9 cellular contexts compared by ENCODE assay signal in the genomic region with DNA sequence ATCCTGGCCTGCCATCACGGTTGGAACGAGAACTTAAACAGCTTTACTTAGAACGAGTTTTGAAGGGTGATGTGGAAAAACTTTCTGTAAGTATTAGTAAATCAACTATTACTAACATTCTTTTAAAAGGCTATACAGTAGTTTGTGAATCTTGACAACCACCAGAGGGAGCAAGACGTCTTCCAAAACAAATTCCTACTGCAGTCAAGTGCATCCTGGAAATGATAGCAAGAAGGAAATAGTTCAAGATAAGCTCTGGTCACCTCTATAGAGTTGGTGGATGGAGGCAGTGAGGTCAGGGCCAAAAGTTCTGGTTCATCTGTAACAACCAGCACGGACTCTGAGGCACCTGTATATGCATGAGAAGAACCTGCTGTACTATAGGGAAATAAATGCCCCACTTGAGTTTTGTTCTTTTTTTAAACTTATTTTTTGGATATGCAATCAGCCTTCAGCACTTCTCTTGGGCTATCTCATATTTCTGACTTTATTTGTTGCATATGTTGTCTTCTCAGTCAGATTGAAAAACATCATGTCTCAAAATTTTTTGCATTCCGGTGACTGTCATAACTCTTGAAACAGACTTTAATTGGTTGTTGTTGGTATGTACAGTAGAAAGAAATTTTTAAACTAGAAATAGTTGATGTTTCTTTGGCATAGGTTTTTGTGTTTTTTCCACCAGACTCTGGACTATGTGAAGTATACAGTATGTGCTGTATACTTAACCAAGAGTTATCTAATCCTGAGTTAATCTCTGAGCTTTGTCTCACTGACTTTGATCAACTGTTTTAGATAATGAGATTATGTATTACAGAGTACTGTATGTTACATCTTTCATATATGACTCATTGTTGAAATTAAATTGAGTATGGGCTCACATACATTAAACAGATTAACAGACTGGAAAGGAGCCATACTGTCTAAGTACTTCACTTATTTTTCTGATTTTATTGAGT. TPM values are rescaled to one million over a fixed set of nuclear protein-coding genes. Genes with fewer than 3 reads are reported as not detected.
DNase-seq lines count a peak whose midpoint lies in the region; ATAC-seq, FAIRE-seq and TF ChIP-seq lines count a peak whose summit lies in the region.
"Had no signal": no experiment of that assay in that cellular context is flagged by ENCODE, and none has a peak within 500 bp of the region (broad histone marks: within the 10 kb centered on the region; RNA-seq: fewer than 3 reads in every experiment).

No MANE protein-coding gene starts in this region.

- no peak overlapping the region for H3K27ac ChIP-seq in CD4-positive, alpha-beta memory T cell (ENCODE audit: low read depth, low read length)
- H3K27ac ChIP-seq in brain microvascular endothelial cell: no peak overlapping the region
- no peak overlapping the region for H3K27ac ChIP-seq in small intestine (ENCODE audit: low read depth in 1 of 2, low read length in 1 of 2)

- peaks cover 43 to 71% of the 10 kb centered on the region in 2 donors for H3K36me3 Mint-ChIP-seq in CD4-positive, alpha-beta memory T cell

- no peaks in the 10 kb centered on the region for H3K27me3 ChIP-seq in CD4-positive, alpha-beta memory T cell (ENCODE audit: insufficient read depth, low read length)
- H3K27me3 ChIP-seq in H7 (ENCODE audit: control insufficient read depth, insufficient read depth, low read length): no peaks in the 10 kb centered on the region
- H3K27me3 ChIP-seq in brain microvascular endothelial cell (replicated peaks): no peaks in the 10 kb centered on the region
- no peaks in the 10 kb centered on the region for H3K27me3 ChIP-seq in small intestine (ENCODE audit: control insufficient read depth in 2 of 2, insufficient read depth in 2 of 2, low read length in 2 of 2)

- no peaks in the 10 kb centered on the region for H3K27me3 Mint-ChIP-seq in CD4-positive, alpha-beta memory T cell
- H3K27me3 Mint-ChIP-seq: naive thymus-derived CD8-positive, alpha-beta T cell had no signal

- no peaks in the 10 kb centered on the region for H3K9me3 ChIP-seq in CD4-positive, alpha-beta memory T cell (ENCODE audit: control insufficient read depth in 1 of 2, low read length in 2 of 2)
- no peaks in the 10 kb centered on the region for H3K9me3 ChIP-seq in small intestine (ENCODE audit: control insufficient read depth, low read depth)

- TF ChIP-seq CTCF in brain microvascular endothelial cell (IDR thresholded peaks at IDR 0.05; ENCODE audit: low read depth, low read length, missing control alignments): peak; percentile 65

- peak overlapping the region in 3 of 7 donors; percentile 2 to 52 (median 9) for H3K27ac Mint-ChIP-seq in CD4-positive, alpha-beta memory T cell

- peaks cover 56% of the 10 kb centered on the region for H3K36me3 ChIP-seq in CD4-positive, alpha-beta memory T cell (ENCODE audit: insufficient read depth, low read length)
- H3K36me3 ChIP-seq in H7 (replicated peaks; ENCODE audit: control insufficient read depth, insufficient read depth, low read length) (peaks cover 4% of the 10 kb centered on the region; the same call in 1 of the 2 replicates), brain microvascular endothelial cell (replicated peaks) (peaks cover 28% of the 10 kb centered on the region), small intestine (ENCODE audit: control insufficient read depth in 2 of 2, insufficient read depth in 2 of 2, low read length in 2 of 2) (peaks cover 0 to 18% of the 10 kb centered on the region in 2 donors)

- POLR2A ChIA-PET in CD4-positive, alpha-beta memory T cell (lab: Charles Lee; ENCODE audit: partially characterized antibody): no interaction called here

- peaks cover 0 to 14% (median 11%) of the 10 kb centered on the region in 4 donors for H3K4me1 Mint-ChIP-seq in CD4-positive, alpha-beta memory T cell

- H3K9me3 Mint-ChIP-seq in CD4-positive, alpha-beta memory T cell: peaks cover 0 to 2% (median 0%) of the 10 kb centered on the region in 8 donors
- H3K9me3 Mint-ChIP-seq: naive thymus-derived CD8-positive, alpha-beta T cell had no signal

- no peak for FAIRE-seq in small intestine (lab: Jason Lieb, UNC)

- no peak overlapping the region for H3K4me3 ChIP-seq in CD4-positive, alpha-beta memory T cell (ENCODE audit: low read length in 2 of 2)
- no peak overlapping the region for H3K4me3 ChIP-seq in H7 (ENCODE audit: insufficient read depth, low read depth, low read length)
- H3K4me3 ChIP-seq in brain microvascular endothelial cell (ENCODE audit: low read depth, low read length): no peak overlapping the region
- H3K4me3 ChIP-seq in small intestine (ENCODE audit: low read depth in 1 of 2, low read length in 2 of 2): no peak overlapping the region

- WGBS in small intestine, 3 donors: 37 to 45% (median 44%) methylated on average over 6 of the region's 6 CpGs

- ATAC-seq in HG02610 (IDR thresholded peaks at IDR 0.05; ENCODE audit: unreplicated experiment): no peak

- peaks cover 4% of the 10 kb centered on the region for H3K4me1 ChIP-seq in CD4-positive, alpha-beta memory T cell (ENCODE audit: insufficient read depth, low read length)
- H3K4me1 ChIP-seq in small intestine (ENCODE audit: control insufficient read depth in 2 of 2, insufficient read depth in 1 of 2, low read depth in 1 of 2, low read length in 1 of 2): no peaks in the 10 kb centered on the region

- intact Hi-C loops in CD4-positive, alpha-beta memory T cell (cut with micrococcal nuclease): loop anchor here (1.0 to 10.0 kb wide), 4 partner anchors 36 to 308 kb away; a partner anchor contains a TSS

- no peak overlapping the region for H3K4me3 Mint-ChIP-seq in CD4-positive, alpha-beta memory T cell
- H3K4me3 Mint-ChIP-seq: naive thymus-derived CD8-positive, alpha-beta T cell had no signal

- DNase-seq in CD4-positive, alpha-beta memory T cell: peak in 4 of 5 donors; percentile 8 to 36 (median 26)
- DNase-seq in H7: peak; percentile 42
- DNase-seq in NCI-H460 (ENCODE audit: extremely low read depth, low read depth): peak; percentile 68
- DNase-seq in brain microvascular endothelial cell: peak; percentile 69
- DNase-seq in iPS-NIHi11 (ENCODE audit: low spot score): peak; percentile 42
- DNase-seq in small intestine: peak; percentile 85
- DNase-seq in activated CD8-positive, alpha-beta memory T cell treated with anti-CD3 and anti-CD28 coated beads, Interleukin-2, amount 50 U/mL, for 4 hours: no peak

- CTCF ChIA-PET in CD4-positive, alpha-beta memory T cell (lab: Charles Lee; ENCODE audit: partially characterized antibody): interaction anchor here (0.7 to 2.1 kb wide), 8 partner anchors 15 to 308 kb away, joined by 3 to 10 read pairs (median 3); no protein-coding TSS in a partner anchor

- in situ Hi-C loops in brain microvascular endothelial cell (cut with HindIII; ENCODE audit: low pct_ligation_motif_present, low sequenced_read_pairs): loop anchor here (25.0 kb wide), 1 partner anchor 272 kb away; no protein-coding TSS in a partner anchor

RNA-seq across cellular contexts. Expression of a gene that starts 37.7 kb away (rescaled TPM):
- 100 to 1,000 TPM; 298 to 312 TPM for total RNA-seq in CD4-positive, alpha-beta memory T cell
- 100 to 1,000 TPM; 289 to 292 TPM for polyA plus RNA-seq in CD4-positive, alpha-beta memory T cell
- 42.1 and 47.9 TPM in 2 replicates for total RNA-seq in H7 (2014; rRNA removed; shearing (Covaris generic))
- 64.0 and 79.7 TPM in 2 replicates for total RNA-seq in NCI-H460 (2014; rRNA removed; shearing (Covaris generic))
- polyA plus RNA-seq in NCI-H460 (2014; cell fraction: nucleus; rRNA removed): 25.5 and 36.5 TPM in 2 replicates
- 100 to 1,000 TPM in 1 of 3 donors, 10 to 100 TPM in 2; 76.7 to 118 (median 85.0) TPM for polyA plus RNA-seq in small intestine
